ENCODE assay signal across 1 cellular context in genomic region chr11:46557684-46558151, GRCh38.
TF ChIP-seq lines count a peak whose summit lies in the region.

No MANE protein-coding gene starts in this region.

TF ChIP-seq in HEK293, 187 proteins besides CTCF, POLR2A, EP300 and RAD21 (continued from another document and continues in another):
- TF ChIP-seq PATZ1 (tag by site-specific recombination; IDR thresholded peaks at IDR 0.05) (0 out of 2 replicates have a peak, but pooled peaks have one; percentile 36), ZFP37 (tag by site-specific recombination; IDR thresholded peaks at IDR 0.05) (no peak), REST (tag by site-specific recombination; IDR thresholded peaks at IDR 0.05) (no peak), ZNF580 (tag by site-specific recombination; IDR thresholded peaks at IDR 0.05) (no peak), ZNF621 (tag by site-specific recombination; IDR thresholded peaks at IDR 0.05) (no peak), ZNF23 (tag by site-specific recombination; IDR thresholded peaks at IDR 0.05; ENCODE audit: borderline replicate concordance) (no peak), ZBTB17 (tag by site-specific recombination; IDR thresholded peaks at IDR 0.05) (peak; percentile 82), SP7 (tag by site-specific recombination; IDR thresholded peaks at IDR 0.05) (0 out of 2 replicates have a peak, but pooled peaks have one; percentile 16), ZNF530 (tag by site-specific recombination; IDR thresholded peaks at IDR 0.05; ENCODE audit: low read depth) (no peak), WT1 (tag by site-specific recombination; IDR thresholded peaks at IDR 0.05) (no peak), ZNF639 (tag by site-specific recombination; IDR thresholded peaks at IDR 0.05) (no peak), ZEB2 (tag by site-specific recombination; IDR thresholded peaks at IDR 0.05) (peak; percentile 63; the same call in 1 of the 2 replicates), ZNF18 (tag by site-specific recombination; IDR thresholded peaks at IDR 0.05) (no peak), ZNF350 (tag by site-specific recombination; IDR thresholded peaks at IDR 0.05) (no peak), ZNF302 (tag by site-specific recombination; IDR thresholded peaks at IDR 0.05; ENCODE audit: low read depth) (no peak), ZFP69B (tag by site-specific recombination; IDR thresholded peaks at IDR 0.05) (0 out of 2 replicates have a peak, but pooled peaks have one; percentile 31), ZNF423 (tag by site-specific recombination; IDR thresholded peaks at IDR 0.05) (no peak), ZNF610 (tag by site-specific recombination; IDR thresholded peaks at IDR 0.05; ENCODE audit: borderline replicate concordance) (no peak), ZBTB48 (tag by site-specific recombination; IDR thresholded peaks at IDR 0.05) (no peak), ZNF658 (tag by site-specific recombination; IDR thresholded peaks at IDR 0.05) (no peak), ZFHX2 (tag by site-specific recombination; conservative IDR thresholded peaks at IDR 0.05) (no peak), ZBTB10 (tag by site-specific recombination; IDR thresholded peaks at IDR 0.05) (no peak), ZNF629 (tag by site-specific recombination; IDR thresholded peaks at IDR 0.05) (0 out of 2 replicates have a peak, but pooled peaks have one; percentile 22), KLF9 (tag by site-specific recombination; IDR thresholded peaks at IDR 0.05; ENCODE audit: low read depth) (no peak), OSR2 (tag by site-specific recombination; IDR thresholded peaks at IDR 0.05) (peak; percentile 90), ZNF114 (tag by site-specific recombination; IDR thresholded peaks at IDR 0.05) (no peak), ZNF514 (tag by site-specific recombination; IDR thresholded peaks at IDR 0.05) (no peak), MZF1 (tag by site-specific recombination; IDR thresholded peaks at IDR 0.05; ENCODE audit: borderline replicate concordance) (no peak), ZNF175 (tag by site-specific recombination; IDR thresholded peaks at IDR 0.05) (no peak), HOXD13 (CRISPR knock-in tag; IDR thresholded peaks at IDR 0.05; ENCODE audit: borderline replicate concordance) (no peak), ZBTB20 (tag by site-specific recombination; IDR thresholded peaks at IDR 0.05) (0 out of 2 replicates have a peak, but pooled peaks have one; percentile 26), ZNF48 (tag by site-specific recombination; IDR thresholded peaks at IDR 0.05) (no peak), KLF10 (tag by site-specific recombination; IDR thresholded peaks at IDR 0.05) (no peak), ZNF426 (tag by site-specific recombination; IDR thresholded peaks at IDR 0.05) (no peak), TRIM28 (IDR thresholded peaks at IDR 0.05; ENCODE audit: borderline replicate concordance, low read length) (no peak), SP3 (tag by site-specific recombination; IDR thresholded peaks at IDR 0.05) (no peak), ZNF169 (tag by site-specific recombination; IDR thresholded peaks at IDR 0.05) (no peak), HOXC10 (CRISPR knock-in tag; IDR thresholded peaks at IDR 0.05) (no peak)
- TF ChIP-seq, protein P1, sequence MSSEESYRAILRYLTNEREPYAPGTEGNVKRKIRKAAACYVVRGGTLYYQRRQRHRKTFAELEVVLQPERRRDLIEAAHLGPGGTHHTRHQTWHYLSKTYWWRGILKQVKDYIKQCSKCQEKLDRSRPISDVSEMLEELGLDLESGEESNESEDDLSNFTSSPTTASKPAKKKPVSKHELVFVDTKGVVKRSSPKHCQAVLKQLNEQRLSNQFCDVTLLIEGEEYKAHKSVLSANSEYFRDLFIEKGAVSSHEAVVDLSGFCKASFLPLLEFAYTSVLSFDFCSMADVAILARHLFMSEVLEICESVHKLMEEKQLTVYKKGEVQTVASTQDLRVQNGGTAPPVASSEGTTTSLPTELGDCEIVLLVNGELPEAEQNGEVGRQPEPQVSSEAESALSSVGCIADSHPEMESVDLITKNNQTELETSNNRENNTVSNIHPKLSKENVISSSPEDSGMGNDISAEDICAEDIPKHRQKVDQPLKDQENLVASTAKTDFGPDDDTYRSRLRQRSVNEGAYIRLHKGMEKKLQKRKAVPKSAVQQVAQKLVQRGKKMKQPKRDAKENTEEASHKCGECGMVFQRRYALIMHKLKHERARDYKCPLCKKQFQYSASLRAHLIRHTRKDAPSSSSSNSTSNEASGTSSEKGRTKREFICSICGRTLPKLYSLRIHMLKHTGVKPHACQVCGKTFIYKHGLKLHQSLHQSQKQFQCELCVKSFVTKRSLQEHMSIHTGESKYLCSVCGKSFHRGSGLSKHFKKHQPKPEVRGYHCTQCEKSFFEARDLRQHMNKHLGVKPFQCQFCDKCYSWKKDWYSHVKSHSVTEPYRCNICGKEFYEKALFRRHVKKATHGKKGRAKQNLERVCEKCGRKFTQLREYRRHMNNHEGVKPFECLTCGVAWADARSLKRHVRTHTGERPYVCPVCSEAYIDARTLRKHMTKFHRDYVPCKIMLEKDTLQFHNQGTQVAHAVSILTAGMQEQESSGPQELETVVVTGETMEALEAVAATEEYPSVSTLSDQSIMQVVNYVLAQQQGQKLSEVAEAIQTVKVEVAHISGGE (tag by site-specific recombination; conservative IDR thresholded peaks at IDR 0.05; ENCODE audit: low read depth): no peak
- TF ChIP-seq, protein P2, sequence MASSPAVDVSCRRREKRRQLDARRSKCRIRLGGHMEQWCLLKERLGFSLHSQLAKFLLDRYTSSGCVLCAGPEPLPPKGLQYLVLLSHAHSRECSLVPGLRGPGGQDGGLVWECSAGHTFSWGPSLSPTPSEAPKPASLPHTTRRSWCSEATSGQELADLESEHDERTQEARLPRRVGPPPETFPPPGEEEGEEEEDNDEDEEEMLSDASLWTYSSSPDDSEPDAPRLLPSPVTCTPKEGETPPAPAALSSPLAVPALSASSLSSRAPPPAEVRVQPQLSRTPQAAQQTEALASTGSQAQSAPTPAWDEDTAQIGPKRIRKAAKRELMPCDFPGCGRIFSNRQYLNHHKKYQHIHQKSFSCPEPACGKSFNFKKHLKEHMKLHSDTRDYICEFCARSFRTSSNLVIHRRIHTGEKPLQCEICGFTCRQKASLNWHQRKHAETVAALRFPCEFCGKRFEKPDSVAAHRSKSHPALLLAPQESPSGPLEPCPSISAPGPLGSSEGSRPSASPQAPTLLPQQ (tag by site-specific recombination; IDR thresholded peaks at IDR 0.05): no peak
- TF ChIP-seq, protein P3, sequence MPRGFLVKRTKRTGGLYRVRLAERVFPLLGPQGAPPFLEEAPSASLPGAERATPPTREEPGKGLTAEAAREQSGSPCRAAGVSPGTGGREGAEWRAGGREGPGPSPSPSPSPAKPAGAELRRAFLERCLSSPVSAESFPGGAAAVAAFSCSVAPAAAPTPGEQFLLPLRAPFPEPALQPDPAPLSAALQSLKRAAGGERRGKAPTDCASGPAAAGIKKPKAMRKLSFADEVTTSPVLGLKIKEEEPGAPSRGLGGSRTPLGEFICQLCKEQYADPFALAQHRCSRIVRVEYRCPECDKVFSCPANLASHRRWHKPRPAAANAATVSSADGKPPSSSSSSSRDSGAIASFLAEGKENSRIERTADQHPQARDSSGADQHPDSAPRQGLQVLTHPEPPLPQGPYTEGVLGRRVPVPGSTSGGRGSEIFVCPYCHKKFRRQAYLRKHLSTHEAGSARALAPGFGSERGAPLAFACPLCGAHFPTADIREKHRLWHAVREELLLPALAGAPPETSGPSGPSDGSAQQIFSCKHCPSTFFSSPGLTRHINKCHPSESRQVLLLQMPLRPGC (tag by site-specific recombination; IDR thresholded peaks at IDR 0.05): peak; percentile 98
- TF ChIP-seq, protein P4, sequence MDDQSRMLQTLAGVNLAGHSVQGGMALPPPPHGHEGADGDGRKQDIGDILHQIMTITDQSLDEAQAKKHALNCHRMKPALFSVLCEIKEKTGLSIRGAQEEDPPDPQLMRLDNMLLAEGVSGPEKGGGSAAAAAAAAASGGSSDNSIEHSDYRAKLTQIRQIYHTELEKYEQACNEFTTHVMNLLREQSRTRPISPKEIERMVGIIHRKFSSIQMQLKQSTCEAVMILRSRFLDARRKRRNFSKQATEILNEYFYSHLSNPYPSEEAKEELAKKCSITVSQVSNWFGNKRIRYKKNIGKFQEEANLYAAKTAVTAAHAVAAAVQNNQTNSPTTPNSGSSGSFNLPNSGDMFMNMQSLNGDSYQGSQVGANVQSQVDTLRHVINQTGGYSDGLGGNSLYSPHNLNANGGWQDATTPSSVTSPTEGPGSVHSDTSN (CRISPR knock-in tag; IDR thresholded peaks at IDR 0.05): no peak
